9 cellular contexts compared by ENCODE assay signal in the genomic region with DNA sequence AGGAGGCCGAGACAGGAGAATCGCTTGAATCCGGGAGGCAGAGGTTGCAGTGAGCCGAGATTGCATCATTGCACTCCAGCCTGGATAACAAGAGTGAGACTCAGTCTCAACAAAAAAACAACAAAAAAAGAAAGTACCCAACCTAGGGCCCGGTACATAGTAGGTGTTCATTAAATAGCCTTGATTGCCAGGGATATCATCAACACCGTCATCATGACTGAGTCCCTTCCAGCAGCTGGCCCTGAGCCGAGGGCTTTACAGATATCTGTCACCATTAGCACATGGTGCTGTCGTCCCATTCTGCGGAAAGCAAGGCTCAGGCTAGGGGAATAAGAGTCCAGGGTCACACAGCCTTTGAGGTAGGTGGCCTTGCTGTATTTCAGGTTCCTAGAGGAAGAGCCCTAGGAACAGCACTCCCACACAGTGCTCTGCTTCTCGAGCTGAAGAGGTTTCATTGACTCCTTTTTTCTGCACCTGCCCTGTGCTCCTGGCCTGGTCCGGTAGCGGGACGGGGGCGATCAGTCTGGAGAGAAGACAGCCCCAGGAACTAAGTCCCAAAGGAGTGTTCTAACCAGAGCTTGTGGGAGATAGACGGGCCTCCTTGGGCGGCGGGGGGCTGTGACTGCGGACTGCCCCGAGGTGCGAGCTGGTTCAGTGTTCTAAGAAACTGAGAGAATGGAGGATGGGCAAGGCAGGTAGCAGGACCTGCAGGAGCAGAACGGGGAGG. TPM values are rescaled to one million over a fixed set of nuclear protein-coding genes. Genes with fewer than 3 reads are reported as not detected.
DNase-seq lines count a peak whose midpoint lies in the region; ATAC-seq and TF ChIP-seq lines count a peak whose summit lies in the region.
"Had no signal": no experiment of that assay in that cellular context is flagged by ENCODE, and none has a peak within 500 bp of the region (broad histone marks: within the 10 kb centered on the region; RNA-seq: fewer than 3 reads in every experiment).

No MANE protein-coding gene starts in this region.

- intact Hi-C loops in sigmoid colon (cut with DNase I): no loop called here

- no peak for TF ChIP-seq POLR2A in sigmoid colon (IDR thresholded peaks at IDR 0.05)

- DNase-seq in DMS53 treated with DMSO at 0.1 percent for 48 hours (lab: John Stamatoyannopoulos, UW; ENCODE audit: unreplicated experiment) (peak; percentile 34), fibroblast of villous mesenchyme (ENCODE audit: low read depth) (peak; percentile 35), sigmoid colon (peak; percentile 63), NCI-H146 treated with DMSO at 0.1 percent for 48 hours (lab: John Stamatoyannopoulos, UW; ENCODE audit: unreplicated experiment) (no peak), NCI-H1436 (lab: John Stamatoyannopoulos, UW) (no peak), pons (ENCODE audit: low spot score) (no peak)
- DNase-seq: foreskin keratinocyte had no signal

- TF ChIP-seq CTCF in fibroblast of villous mesenchyme (IDR thresholded peaks at IDR 0.05; ENCODE audit: insufficient read depth, low read depth, low read length) (no peak), sigmoid colon (IDR thresholded peaks at IDR 0.05) (no peak)

- H3K4me3 ChIP-seq in fibroblast of villous mesenchyme (ENCODE audit: low read depth, low read length): peak overlapping the region; percentile 21
- H3K4me3 ChIP-seq in sigmoid colon: peak overlapping the region in 3 of 4 donors; percentile 42 to 57 (median 56)

- 69 to 82% methylated on average over 21 of the region's 21 CpGs for WGBS in sigmoid colon, 2 donors

- TF ChIP-seq EP300 in sigmoid colon (IDR thresholded peaks at IDR 0.05): no peak

- H3K27me3 ChIP-seq in sigmoid colon: no peaks in the 10 kb centered on the region

- H3K9me3 ChIP-seq in sigmoid colon: no peaks in the 10 kb centered on the region

- peak overlapping the region; percentile 81 to 92 (median 89) for H3K27ac ChIP-seq in sigmoid colon
- H3K27ac ChIP-seq: foreskin keratinocyte had no signal

- H3K36me3 ChIP-seq in sigmoid colon: no peaks in the 10 kb centered on the region

- peaks cover 0 to 34% (median 32%) of the 10 kb centered on the region in 4 donors for H3K4me1 ChIP-seq in sigmoid colon
- H3K4me1 ChIP-seq: foreskin keratinocyte had no signal

- ATAC-seq in SK-N-SH treated with all-trans-retinoic acid at 6 μM for 48 hours (peak; percentile 10), GM19328 (IDR thresholded peaks at IDR 0.05; ENCODE audit: unreplicated experiment) (no peak)

TF ChIP-seq in SK-N-SH treated with all-trans-retinoic acid at 6 μM for 48 hours, 23 proteins besides CTCF, POLR2A, EP300 and RAD21:
- TF ChIP-seq, protein P1, sequence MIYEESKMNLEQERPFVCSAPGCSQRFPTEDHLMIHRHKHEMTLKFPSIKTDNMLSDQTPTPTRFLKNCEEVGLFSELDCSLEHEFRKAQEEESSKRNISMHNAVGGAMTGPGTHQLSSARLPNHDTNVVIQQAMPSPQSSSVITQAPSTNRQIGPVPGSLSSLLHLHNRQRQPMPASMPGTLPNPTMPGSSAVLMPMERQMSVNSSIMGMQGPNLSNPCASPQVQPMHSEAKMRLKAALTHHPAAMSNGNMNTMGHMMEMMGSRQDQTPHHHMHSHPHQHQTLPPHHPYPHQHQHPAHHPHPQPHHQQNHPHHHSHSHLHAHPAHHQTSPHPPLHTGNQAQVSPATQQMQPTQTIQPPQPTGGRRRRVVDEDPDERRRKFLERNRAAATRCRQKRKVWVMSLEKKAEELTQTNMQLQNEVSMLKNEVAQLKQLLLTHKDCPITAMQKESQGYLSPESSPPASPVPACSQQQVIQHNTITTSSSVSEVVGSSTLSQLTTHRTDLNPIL (CRISPR knock-in tag; IDR thresholded peaks at IDR 0.05; ENCODE audit: low read depth): no peak
- TF ChIP-seq SNAI2 (CRISPR knock-in tag; IDR thresholded peaks at IDR 0.05) (no peak), ZNF8 (CRISPR knock-in tag; IDR thresholded peaks at IDR 0.05) (no peak), TCF4 (CRISPR knock-in tag; IDR thresholded peaks at IDR 0.05; ENCODE audit: borderline replicate concordance) (no peak), TOX (CRISPR knock-in tag; IDR thresholded peaks at IDR 0.05; ENCODE audit: borderline replicate concordance) (no peak), RARB (CRISPR knock-in tag; IDR thresholded peaks at IDR 0.05) (no peak), ZNF565 (CRISPR knock-in tag; conservative IDR thresholded peaks at IDR 0.05; ENCODE audit: low read depth) (no peak), OSR1 (CRISPR knock-in tag; IDR thresholded peaks at IDR 0.05) (no peak), ZFP30 (CRISPR knock-in tag; IDR thresholded peaks at IDR 0.05) (no peak), CSDC2 (CRISPR knock-in tag; IDR thresholded peaks at IDR 0.05) (no peak), GLIS3 (CRISPR knock-in tag; IDR thresholded peaks at IDR 0.05) (no peak), ESRRG (CRISPR knock-in tag; IDR thresholded peaks at IDR 0.05) (no peak), BACH2 (CRISPR knock-in tag; IDR thresholded peaks at IDR 0.05; ENCODE audit: borderline replicate concordance) (no peak)
- TF ChIP-seq, protein P2, sequence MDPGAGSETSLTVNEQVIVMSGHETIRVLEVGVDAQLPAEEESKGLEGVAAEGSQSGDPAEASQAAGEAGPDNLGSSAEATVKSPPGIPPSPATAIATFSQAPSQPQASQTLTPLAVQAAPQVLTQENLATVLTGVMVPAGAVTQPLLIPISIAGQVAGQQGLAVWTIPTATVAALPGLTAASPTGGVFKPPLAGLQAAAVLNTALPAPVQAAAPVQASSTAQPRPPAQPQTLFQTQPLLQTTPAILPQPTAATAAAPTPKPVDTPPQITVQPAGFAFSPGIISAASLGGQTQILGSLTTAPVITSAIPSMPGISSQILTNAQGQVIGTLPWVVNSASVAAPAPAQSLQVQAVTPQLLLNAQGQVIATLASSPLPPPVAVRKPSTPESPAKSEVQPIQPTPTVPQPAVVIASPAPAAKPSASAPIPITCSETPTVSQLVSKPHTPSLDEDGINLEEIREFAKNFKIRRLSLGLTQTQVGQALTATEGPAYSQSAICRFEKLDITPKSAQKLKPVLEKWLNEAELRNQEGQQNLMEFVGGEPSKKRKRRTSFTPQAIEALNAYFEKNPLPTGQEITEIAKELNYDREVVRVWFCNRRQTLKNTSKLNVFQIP (CRISPR knock-in tag; IDR thresholded peaks at IDR 0.05; ENCODE audit: borderline replicate concordance, low read depth): no peak
- TF ChIP-seq, protein P3, sequence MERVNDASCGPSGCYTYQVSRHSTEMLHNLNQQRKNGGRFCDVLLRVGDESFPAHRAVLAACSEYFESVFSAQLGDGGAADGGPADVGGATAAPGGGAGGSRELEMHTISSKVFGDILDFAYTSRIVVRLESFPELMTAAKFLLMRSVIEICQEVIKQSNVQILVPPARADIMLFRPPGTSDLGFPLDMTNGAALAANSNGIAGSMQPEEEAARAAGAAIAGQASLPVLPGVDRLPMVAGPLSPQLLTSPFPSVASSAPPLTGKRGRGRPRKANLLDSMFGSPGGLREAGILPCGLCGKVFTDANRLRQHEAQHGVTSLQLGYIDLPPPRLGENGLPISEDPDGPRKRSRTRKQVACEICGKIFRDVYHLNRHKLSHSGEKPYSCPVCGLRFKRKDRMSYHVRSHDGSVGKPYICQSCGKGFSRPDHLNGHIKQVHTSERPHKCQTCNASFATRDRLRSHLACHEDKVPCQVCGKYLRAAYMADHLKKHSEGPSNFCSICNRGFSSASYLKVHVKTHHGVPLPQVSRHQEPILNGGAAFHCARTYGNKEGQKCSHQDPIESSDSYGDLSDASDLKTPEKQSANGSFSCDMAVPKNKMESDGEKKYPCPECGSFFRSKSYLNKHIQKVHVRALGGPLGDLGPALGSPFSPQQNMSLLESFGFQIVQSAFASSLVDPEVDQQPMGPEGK (CRISPR knock-in tag; IDR thresholded peaks at IDR 0.05; ENCODE audit: borderline replicate concordance): no peak
- TF ChIP-seq, protein P4, sequence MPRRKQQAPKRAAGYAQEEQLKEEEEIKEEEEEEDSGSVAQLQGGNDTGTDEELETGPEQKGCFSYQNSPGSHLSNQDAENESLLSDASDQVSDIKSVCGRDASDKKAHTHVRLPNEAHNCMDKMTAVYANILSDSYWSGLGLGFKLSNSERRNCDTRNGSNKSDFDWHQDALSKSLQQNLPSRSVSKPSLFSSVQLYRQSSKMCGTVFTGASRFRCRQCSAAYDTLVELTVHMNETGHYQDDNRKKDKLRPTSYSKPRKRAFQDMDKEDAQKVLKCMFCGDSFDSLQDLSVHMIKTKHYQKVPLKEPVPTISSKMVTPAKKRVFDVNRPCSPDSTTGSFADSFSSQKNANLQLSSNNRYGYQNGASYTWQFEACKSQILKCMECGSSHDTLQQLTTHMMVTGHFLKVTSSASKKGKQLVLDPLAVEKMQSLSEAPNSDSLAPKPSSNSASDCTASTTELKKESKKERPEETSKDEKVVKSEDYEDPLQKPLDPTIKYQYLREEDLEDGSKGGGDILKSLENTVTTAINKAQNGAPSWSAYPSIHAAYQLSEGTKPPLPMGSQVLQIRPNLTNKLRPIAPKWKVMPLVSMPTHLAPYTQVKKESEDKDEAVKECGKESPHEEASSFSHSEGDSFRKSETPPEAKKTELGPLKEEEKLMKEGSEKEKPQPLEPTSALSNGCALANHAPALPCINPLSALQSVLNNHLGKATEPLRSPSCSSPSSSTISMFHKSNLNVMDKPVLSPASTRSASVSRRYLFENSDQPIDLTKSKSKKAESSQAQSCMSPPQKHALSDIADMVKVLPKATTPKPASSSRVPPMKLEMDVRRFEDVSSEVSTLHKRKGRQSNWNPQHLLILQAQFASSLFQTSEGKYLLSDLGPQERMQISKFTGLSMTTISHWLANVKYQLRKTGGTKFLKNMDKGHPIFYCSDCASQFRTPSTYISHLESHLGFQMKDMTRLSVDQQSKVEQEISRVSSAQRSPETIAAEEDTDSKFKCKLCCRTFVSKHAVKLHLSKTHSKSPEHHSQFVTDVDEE (CRISPR knock-in tag; IDR thresholded peaks at IDR 0.05): no peak
- TF ChIP-seq, protein P5, sequence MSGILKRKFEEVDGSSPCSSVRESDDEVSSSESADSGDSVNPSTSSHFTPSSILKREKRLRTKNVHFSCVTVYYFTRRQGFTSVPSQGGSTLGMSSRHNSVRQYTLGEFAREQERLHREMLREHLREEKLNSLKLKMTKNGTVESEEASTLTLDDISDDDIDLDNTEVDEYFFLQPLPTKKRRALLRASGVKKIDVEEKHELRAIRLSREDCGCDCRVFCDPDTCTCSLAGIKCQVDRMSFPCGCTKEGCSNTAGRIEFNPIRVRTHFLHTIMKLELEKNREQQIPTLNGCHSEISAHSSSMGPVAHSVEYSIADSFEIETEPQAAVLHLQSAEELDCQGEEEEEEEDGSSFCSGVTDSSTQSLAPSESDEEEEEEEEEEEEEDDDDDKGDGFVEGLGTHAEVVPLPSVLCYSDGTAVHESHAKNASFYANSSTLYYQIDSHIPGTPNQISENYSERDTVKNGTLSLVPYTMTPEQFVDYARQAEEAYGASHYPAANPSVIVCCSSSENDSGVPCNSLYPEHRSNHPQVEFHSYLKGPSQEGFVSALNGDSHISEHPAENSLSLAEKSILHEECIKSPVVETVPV (CRISPR knock-in tag; IDR thresholded peaks at IDR 0.05): no peak

RNA-seq across cellular contexts. Expression of a gene that starts 48.2 kb away (rescaled TPM):
- total RNA-seq in fibroblast of villous mesenchyme (75.4 and 79.5 TPM in 2 replicates), sigmoid colon (10 to 100 TPM; 16.7 to 25.3 (median 18.5) TPM)
- 10 to 100 TPM; 15.7 to 30.0 (median 28.1) TPM for polyA plus RNA-seq in sigmoid colon

Comparison
In these comparisons a context has a peak if more than half of its experiments do, and no peak if none do; other contexts are left out.
1. DNase-seq: peak in DMS53 treated with DMSO at 0.1 percent for 48 hours (single experiment), fibroblast of villous mesenchyme (single experiment) and sigmoid colon (single experiment); none in NCI-H146 treated with DMSO at 0.1 percent for 48 hours (single experiment), NCI-H1436 (single experiment) and pons (single experiment).